ENCODE assay signal across 7 cellular contexts in genomic region chr6:163490826-163491577, GRCh38.
DNase-seq lines count a peak whose midpoint lies in the region; ATAC-seq and TF ChIP-seq lines count a peak whose summit lies in the region.

No MANE protein-coding gene starts in this region.

- in situ Hi-C loops in brain microvascular endothelial cell (cut with HindIII; ENCODE audit: low pct_ligation_motif_present, low sequenced_read_pairs) = no loop called here

- DNase-seq in M059J (ENCODE audit: low read depth) (peak; percentile 40), brain microvascular endothelial cell (peak; percentile 57), kidney tubule cell (ENCODE audit: low spot score) (peak; percentile 38), superior temporal gyrus (ENCODE audit: extremely low spot score) (peak; percentile 69), cortex of kidney (lab: John Stamatoyannopoulos, UW) (no peak), coronary artery (ENCODE audit: low spot score) (no peak)

- H3K27me3 ChIP-seq in brain microvascular endothelial cell (replicated peaks) = no peaks in the 10 kb centered on the region

- no peak for ATAC-seq in SK-N-SH treated with all-trans-retinoic acid at 6 μM for 48 hours

- no peak for TF ChIP-seq CTCF in brain microvascular endothelial cell (IDR thresholded peaks at IDR 0.05; ENCODE audit: low read depth, low read length, missing control alignments)
- TF ChIP-seq CTCF in coronary artery (IDR thresholded peaks at IDR 0.05) = no peak

- H3K4me3 ChIP-seq in brain microvascular endothelial cell (ENCODE audit: low read depth, low read length) (no peak overlapping the region), coronary artery (no peak overlapping the region)

- H3K27ac ChIP-seq in brain microvascular endothelial cell (no peak overlapping the region), coronary artery (no peak overlapping the region)

- no peaks in the 10 kb centered on the region for H3K36me3 ChIP-seq in brain microvascular endothelial cell (replicated peaks)

TF ChIP-seq in SK-N-SH treated with all-trans-retinoic acid at 6 μM for 48 hours, 23 proteins besides CTCF, POLR2A, EP300 and RAD21:
- no peak for TF ChIP-seq ZC3H10 (CRISPR knock-in tag; IDR thresholded peaks at IDR 0.05)
- no peak for TF ChIP-seq ESRRG (CRISPR knock-in tag; IDR thresholded peaks at IDR 0.05)
- TF ChIP-seq TCF4 (CRISPR knock-in tag; IDR thresholded peaks at IDR 0.05; ENCODE audit: borderline replicate concordance) = no peak
- no peak for TF ChIP-seq CSDC2 (CRISPR knock-in tag; IDR thresholded peaks at IDR 0.05)
- TF ChIP-seq TOX (CRISPR knock-in tag; IDR thresholded peaks at IDR 0.05; ENCODE audit: borderline replicate concordance) = no peak
- no peak for TF ChIP-seq ISL1 (CRISPR knock-in tag; IDR thresholded peaks at IDR 0.05)
- no peak for TF ChIP-seq CSRNP3 (CRISPR knock-in tag; IDR thresholded peaks at IDR 0.05)
TF ChIP-seq in SK-N-SH treated with all-trans-retinoic acid at 6 μM for 48 hours: peak in this region for 0.

Comparison
In these comparisons a context has a peak if more than half of its experiments do, and no peak if none do; other contexts are left out.
1. DNase-seq: peak in M059J (single experiment), brain microvascular endothelial cell (single experiment), kidney tubule cell (single experiment) and superior temporal gyrus (single experiment); none in cortex of kidney (single experiment) and coronary artery (single experiment).